Comparison of ENCODE assay signal across 9 cellular contexts in genomic region chr7:77693830-77694583, GRCh38. TPM values are rescaled to one million over a fixed set of nuclear protein-coding genes. Genes with fewer than 3 reads are reported as not detected.
DNase-seq lines count a peak whose midpoint lies in the region; ATAC-seq, FAIRE-seq and TF ChIP-seq lines count a peak whose summit lies in the region.
"Had no signal": no experiment of that assay in that cellular context is flagged by ENCODE, and none has a peak within 500 bp of the region (broad histone marks: within the 10 kb centered on the region; RNA-seq: fewer than 3 reads in every experiment).

No MANE protein-coding gene starts in this region.

- peaks cover 62% of the 10 kb centered on the region for H3K36me3 Mint-ChIP-seq in Calu3 (ENCODE audit: insufficient read depth, unreplicated experiment)
- peaks cover 4% of the 10 kb centered on the region for H3K36me3 Mint-ChIP-seq in neural crest cell (ENCODE audit: low read depth)

- H2AFZ ChIP-seq in KMS-11 (ENCODE audit: low read depth), result no peak overlapping the region

- peaks cover 15% of the 10 kb centered on the region; the same call in 1 of the 2 replicates for H4K20me1 ChIP-seq in KMS-11 (ENCODE audit: insufficient read depth)

- peaks cover 37% of the 10 kb centered on the region for H3K79me2 ChIP-seq in KMS-11 (ENCODE audit: insufficient read depth, low read depth)

- H3K36me3 ChIP-seq in KMS-11 (ENCODE audit: insufficient read depth), result no peaks in the 10 kb centered on the region
- H3K36me3 ChIP-seq in duodenal mucosa (ENCODE audit: control insufficient read depth in 1 of 2, insufficient read depth in 2 of 2, low read length in 2 of 2), result peaks cover 0 to 4% of the 10 kb centered on the region in 2 donors
- H3K36me3 ChIP-seq in small intestine (ENCODE audit: control insufficient read depth in 2 of 2, insufficient read depth in 2 of 2, low read length in 2 of 2), result no peaks in the 10 kb centered on the region

- FAIRE-seq in small intestine (lab: Jason Lieb, UNC), result no peak
- FAIRE-seq: colon had no signal

- TSS peak; percentile 8 for BruUV-seq in Calu3 (replicated peaks; lab: Mats Ljungman, UMichigan)

- peak overlapping the region; percentile 29; the same call in 1 of the 2 replicates for H3K4me2 ChIP-seq in KMS-11

- H3K4me3 Mint-ChIP-seq in Calu3 (ENCODE audit: low read depth, unreplicated experiment), result peak overlapping the region; percentile 96
- H3K4me3 Mint-ChIP-seq in neural crest cell, result peak overlapping the region; percentile 84

- 19 to 73% (median 38%) methylated on average over 14 of the region's 14 CpGs for WGBS in small intestine, 3 donors

- H3K9me3 Mint-ChIP-seq in Calu3 (ENCODE audit: low read depth, unreplicated experiment), result no peaks in the 10 kb centered on the region
- H3K9me3 Mint-ChIP-seq in neural crest cell, result no peaks in the 10 kb centered on the region

- intact Hi-C loops in Calu3 (cut with micrococcal nuclease; ENCODE audit: unreplicated experiment), result no loop called here

- no peaks in the 10 kb centered on the region for H3K27me3 Mint-ChIP-seq in Calu3 (ENCODE audit: unreplicated experiment)
- H3K27me3 Mint-ChIP-seq in neural crest cell (ENCODE audit: low read depth), result no peaks in the 10 kb centered on the region

- H3K27ac Mint-ChIP-seq in Calu3 (ENCODE audit: unreplicated experiment), result peak overlapping the region; percentile 66
- no peak overlapping the region for H3K27ac Mint-ChIP-seq in neural crest cell (ENCODE audit: unreplicated experiment)

- H3K9me3 ChIP-seq in duodenal mucosa (ENCODE audit: control insufficient read depth in 1 of 2, low read length in 2 of 2), result no peaks in the 10 kb centered on the region
- H3K9me3 ChIP-seq in small intestine (ENCODE audit: control insufficient read depth, low read depth), result no peaks in the 10 kb centered on the region

- no peak overlapping the region for H3K4me3 ChIP-seq in KMS-11 (IDR thresholded peaks at IDR 0.05; ENCODE audit: insufficient read depth, low read depth, low read length)
- H3K4me3 ChIP-seq in duodenal mucosa (ENCODE audit: low read depth in 1 of 2, low read length in 2 of 2), result peak overlapping the region; percentile 63 to 64
- peak overlapping the region in 1 of 2 donors; percentile 80 for H3K4me3 ChIP-seq in small intestine (ENCODE audit: low read depth in 1 of 2, low read length in 2 of 2)

- H3K4me1 Mint-ChIP-seq in Calu3 (ENCODE audit: low read depth, unreplicated experiment) (peaks cover 22% of the 10 kb centered on the region), neural crest cell (peaks cover 49% of the 10 kb centered on the region)

- H3K27ac ChIP-seq in KMS-11 (no peak overlapping the region), duodenal mucosa (ENCODE audit: low read depth, low read length) (no peak overlapping the region), small intestine (ENCODE audit: low read depth in 1 of 2, low read length in 1 of 2) (peak overlapping the region in 1 of 2 donors; percentile 60)

- ATAC-seq in GM21381 (IDR thresholded peaks at IDR 0.05; ENCODE audit: unreplicated experiment) (no peak), GM19328 (IDR thresholded peaks at IDR 0.05; ENCODE audit: unreplicated experiment) (no peak)

- CTCF ChIA-PET in Calu3 (lab: Charles Lee), result interaction anchor here (0.6 to 2.6 kb wide), 2 partner anchors 15 to 56 kb away, joined by 3 to 6 read pairs; no protein-coding TSS in a partner anchor

- H3K4me1 ChIP-seq in KMS-11 (ENCODE audit: low read depth, poor library complexity, severe bottlenecking) (peaks cover 27% of the 10 kb centered on the region), duodenal mucosa (ENCODE audit: control insufficient read depth in 1 of 2, insufficient read depth in 2 of 2, low read length in 2 of 2) (peaks cover 26 to 33% of the 10 kb centered on the region in 2 donors), small intestine (ENCODE audit: control insufficient read depth in 2 of 2, insufficient read depth in 1 of 2, low read depth in 1 of 2, low read length in 1 of 2) (peaks cover 3 to 18% of the 10 kb centered on the region in 2 donors)

- TF ChIP-seq CTCF in Calu3 (IDR thresholded peaks at IDR 0.05; ENCODE audit: unreplicated experiment) (no peak), KMS-11 (conservative IDR thresholded peaks at IDR 0.05; ENCODE audit: low read depth, low read length) (no peak), neural crest cell (conservative IDR thresholded peaks at IDR 0.05) (no peak)

- no peak overlapping the region for H3K9ac ChIP-seq in KMS-11
- H3K9ac ChIP-seq in duodenal mucosa (ENCODE audit: low read depth in 1 of 2, low read length in 2 of 2), result peak overlapping the region; percentile 51 to 57

- H3K27me3 ChIP-seq in KMS-11 (ENCODE audit: insufficient read depth, low read depth) (no peaks in the 10 kb centered on the region), duodenal mucosa (ENCODE audit: control insufficient read depth in 1 of 2, insufficient read depth in 2 of 2, low read length in 2 of 2) (no peaks in the 10 kb centered on the region), small intestine (ENCODE audit: control insufficient read depth in 2 of 2, insufficient read depth in 2 of 2, low read length in 2 of 2) (no peaks in the 10 kb centered on the region)

- DNase-seq in Calu3, result no peak
- DNase-seq in neural crest cell (ENCODE audit: low read depth, low spot score), result no peak
- DNase-seq in DMS153 treated with DMSO at 0.1 percent for 48 hours (lab: John Stamatoyannopoulos, UW; ENCODE audit: unreplicated experiment), result no peak
- no peak for DNase-seq in small intestine

RNA-seq across cellular contexts. Expression of gene RSBN1L, which starts 2.3 kb away (rescaled TPM):
- total RNA-seq in Calu3 (2022) (15.9 and 16.7 TPM in 2 replicates), neural crest cell (23.6 and 24.4 TPM in 2 replicates)
- 1 to 10 TPM; 6.4 to 8.3 (median 6.5) TPM for polyA plus RNA-seq in small intestine
